Comparison of ENCODE assay signal across 16 cellular contexts in the genomic region with DNA sequence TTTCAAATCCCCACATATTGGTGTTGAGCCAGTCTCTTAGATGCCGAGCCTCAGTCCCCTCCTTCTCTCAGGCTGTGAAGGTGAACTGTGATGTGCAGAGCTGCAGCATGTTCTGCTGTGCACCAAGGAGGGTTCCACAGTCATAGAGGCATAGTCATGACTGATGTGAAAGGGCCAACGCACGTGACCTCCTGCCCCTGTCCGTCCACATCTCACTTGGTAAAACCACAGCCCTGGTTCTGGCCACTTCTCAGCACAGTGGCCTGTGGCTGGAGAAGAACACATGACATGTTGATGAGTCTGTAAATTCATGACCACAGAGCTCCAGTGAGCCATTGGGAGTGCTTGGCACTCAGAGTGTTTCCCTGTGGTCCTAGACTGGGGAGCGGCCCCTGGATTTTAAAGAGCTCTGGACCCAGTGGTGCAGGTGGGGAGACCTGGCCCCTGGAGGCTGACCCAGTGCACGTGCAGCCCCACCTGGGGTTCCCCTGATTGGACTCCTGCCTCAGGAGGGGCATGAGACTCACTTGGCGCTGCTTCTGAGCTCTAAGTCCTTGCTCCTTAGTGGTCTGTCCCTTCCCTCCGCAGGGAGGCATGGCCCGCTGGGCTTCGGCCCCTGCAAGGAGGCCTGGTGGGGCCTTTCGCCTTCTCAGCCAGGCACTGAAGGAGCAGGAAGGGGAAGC. TPM values are rescaled to one million over a fixed set of nuclear protein-coding genes. Genes with fewer than 3 reads are reported as not detected.
DNase-seq lines count a peak whose midpoint lies in the region; ATAC-seq, FAIRE-seq and TF ChIP-seq lines count a peak whose summit lies in the region.
"Had no signal": no experiment of that assay in that cellular context is flagged by ENCODE, and none has a peak within 500 bp of the region (broad histone marks: within the 10 kb centered on the region; RNA-seq: fewer than 3 reads in every experiment).

No MANE protein-coding gene starts in this region.

- H3K27me3 Mint-ChIP-seq in activated CD4-positive, alpha-beta memory T cell treated with anti-CD3 and anti-CD28 coated beads, Interleukin-2, amount 10 ng/mL, durations not matched to agents 7 days and 5 days, result no peaks in the 10 kb centered on the region
- no peaks in the 10 kb centered on the region for H3K27me3 Mint-ChIP-seq in activated CD4-positive, alpha-beta memory T cell treated with anti-CD3 and anti-CD28 coated beads for 36 hours
- H3K27me3 Mint-ChIP-seq in activated naive CD8-positive, alpha-beta T cell treated with anti-CD3 and anti-CD28 coated beads for 36 hours, result no peaks in the 10 kb centered on the region
- H3K27me3 Mint-ChIP-seq in natural killer cell (ENCODE audit: low read depth in 2 of 2), result no peaks in the 10 kb centered on the region
- H3K27me3 Mint-ChIP-seq: activated B cell treated with CpG ODN at 0.5 μM for 24 hours had no signal

- POLR2A ChIA-PET in activated CD4-positive, alpha-beta memory T cell treated with anti-CD3 and anti-CD28 coated beads, Interleukin-2, amount 10 ng/mL, durations not matched to agents 7 days and 5 days (lab: Charles Lee), result interaction anchor here (1.6 to 23.7 kb wide), 3 partner anchors 12 to 27 kb away, joined by 3 to 500 read pairs (median 471); a partner anchor contains a TSS
- POLR2A ChIA-PET in activated CD4-positive, alpha-beta memory T cell treated with anti-CD3 and anti-CD28 coated beads for 36 hours (lab: Charles Lee), result interaction anchor here (2.4 kb wide), 1 partner anchor 10 kb away, joined by 14 read pairs; no protein-coding TSS in a partner anchor

- peak; percentile 88 for FAIRE-seq in HTR-8/SVneo (lab: Jason Lieb, UNC)

- H3K9me3 Mint-ChIP-seq in activated CD4-positive, alpha-beta memory T cell treated with anti-CD3 and anti-CD28 coated beads, Interleukin-2, amount 10 ng/mL, durations not matched to agents 7 days and 5 days, result no peaks in the 10 kb centered on the region
- no peaks in the 10 kb centered on the region for H3K9me3 Mint-ChIP-seq in activated CD4-positive, alpha-beta memory T cell treated with anti-CD3 and anti-CD28 coated beads for 36 hours
- peaks cover 3% of the 10 kb centered on the region for H3K9me3 Mint-ChIP-seq in activated naive CD8-positive, alpha-beta T cell treated with anti-CD3 and anti-CD28 coated beads for 36 hours
- H3K9me3 Mint-ChIP-seq in natural killer cell, result no peaks in the 10 kb centered on the region
- H3K9me3 Mint-ChIP-seq: nephron progenitor cell had no signal

- peaks cover 96% of the 10 kb centered on the region for H3K4me1 Mint-ChIP-seq in activated CD4-positive, alpha-beta memory T cell treated with anti-CD3 and anti-CD28 coated beads, Interleukin-2, amount 10 ng/mL, durations not matched to agents 7 days and 5 days
- peaks cover 90% of the 10 kb centered on the region for H3K4me1 Mint-ChIP-seq in activated CD4-positive, alpha-beta memory T cell treated with anti-CD3 and anti-CD28 coated beads for 36 hours (ENCODE audit: low read depth)
- peaks cover 91% of the 10 kb centered on the region for H3K4me1 Mint-ChIP-seq in activated naive CD8-positive, alpha-beta T cell treated with anti-CD3 and anti-CD28 coated beads for 36 hours
- peaks cover 83 to 93% of the 10 kb centered on the region in 2 donors for H3K4me1 Mint-ChIP-seq in natural killer cell

- intact Hi-C loops in activated CD4-positive, alpha-beta memory T cell treated with anti-CD3 and anti-CD28 coated beads for 36 hours (cut with micrococcal nuclease), result loop anchor here (2.0 to 10.0 kb wide), 2 partner anchors 35 to 265 kb away; a partner anchor contains a TSS
- intact Hi-C loops in natural killer cell (cut with micrococcal nuclease), result loop anchor here (2.0 to 10.0 kb wide), 3 partner anchors 15 to 755 kb away; a partner anchor contains a TSS

- no peak overlapping the region for H3K4me3 Mint-ChIP-seq in activated CD4-positive, alpha-beta memory T cell treated with anti-CD3 and anti-CD28 coated beads, Interleukin-2, amount 10 ng/mL, durations not matched to agents 7 days and 5 days
- H3K4me3 Mint-ChIP-seq in activated CD4-positive, alpha-beta memory T cell treated with anti-CD3 and anti-CD28 coated beads for 36 hours, result no peak overlapping the region
- H3K4me3 Mint-ChIP-seq in activated naive CD8-positive, alpha-beta T cell treated with anti-CD3 and anti-CD28 coated beads for 36 hours, result peak overlapping the region; percentile 23
- H3K4me3 Mint-ChIP-seq in natural killer cell, result peak overlapping the region; percentile 81
- H3K4me3 Mint-ChIP-seq: activated B cell treated with CpG ODN at 0.5 μM for 24 hours, nephron progenitor cell had no signal

- TF ChIP-seq CTCF in natural killer cell (IDR thresholded peaks at IDR 0.05), result no peak

- peaks cover 59% of the 10 kb centered on the region for H3K36me3 Mint-ChIP-seq in activated CD4-positive, alpha-beta memory T cell treated with anti-CD3 and anti-CD28 coated beads, Interleukin-2, amount 10 ng/mL, durations not matched to agents 7 days and 5 days (ENCODE audit: low read depth)
- peaks cover 3% of the 10 kb centered on the region for H3K36me3 Mint-ChIP-seq in activated CD4-positive, alpha-beta memory T cell treated with anti-CD3 and anti-CD28 coated beads for 36 hours
- peaks cover 40% of the 10 kb centered on the region for H3K36me3 Mint-ChIP-seq in activated naive CD8-positive, alpha-beta T cell treated with anti-CD3 and anti-CD28 coated beads for 36 hours
- H3K36me3 Mint-ChIP-seq in natural killer cell, result no peaks in the 10 kb centered on the region

- DNase-seq in activated CD4-positive, alpha-beta memory T cell treated with anti-CD3 and anti-CD28 coated beads, Interleukin-2, amount 10 ng/mL, durations not matched to agents 7 days and 5 days, result no peak
- no peak for DNase-seq in activated CD4-positive, alpha-beta memory T cell treated with anti-CD3 and anti-CD28 coated beads for 36 hours
- no peak for DNase-seq in HTR-8/SVneo (ENCODE audit: insufficient read length, low spot score)
- DNase-seq in activated naive CD8-positive, alpha-beta T cell treated with anti-CD3 and anti-CD28 coated beads for 36 hours, result no peak
- DNase-seq in natural killer cell, result no peak
- DNase-seq in stimulated activated CD4-positive, alpha-beta T cell treated with anti-CD3 and anti-CD28 coated beads, Interleukin-4, amount 100 ng/mL, for 4 hours, result no peak
- DNase-seq in KG1 (lab: John Stamatoyannopoulos, UW), result no peak
- DNase-seq: activated B cell treated with CpG ODN at 0.5 μM for 24 hours; activated gamma-delta T cell treated with Interleukin-2 at 50 U/mL for 16 hours; Calu3; effector CD8-positive, alpha-beta T cell; left lung; NCI-H1092 treated with DMSO at 0.1 percent for 48 hours; nephron progenitor cell; SW 1271 had no signal

- no peak for ATAC-seq in natural killer cell
- ATAC-seq in HG02938 (IDR thresholded peaks at IDR 0.05; ENCODE audit: unreplicated experiment), result no peak
- ATAC-seq: left lung had no signal

- CTCF ChIA-PET in activated CD4-positive, alpha-beta memory T cell treated with anti-CD3 and anti-CD28 coated beads, Interleukin-2, amount 10 ng/mL, durations not matched to agents 7 days and 5 days (lab: Charles Lee), result interaction anchor here (0.8 to 2.7 kb wide), 3 partner anchors 10 to 23 kb away, joined by 3 to 8 read pairs (median 6); no protein-coding TSS in a partner anchor
- CTCF ChIA-PET in activated CD4-positive, alpha-beta memory T cell treated with anti-CD3 and anti-CD28 coated beads for 36 hours (lab: Charles Lee), result interaction anchor here (1.8 to 2.9 kb wide), 2 partner anchors 10 to 18 kb away, joined by 8 to 9 read pairs; no protein-coding TSS in a partner anchor

- peak overlapping the region; percentile 88 for H3K27ac Mint-ChIP-seq in activated CD4-positive, alpha-beta memory T cell treated with anti-CD3 and anti-CD28 coated beads, Interleukin-2, amount 10 ng/mL, durations not matched to agents 7 days and 5 days
- no peak overlapping the region for H3K27ac Mint-ChIP-seq in activated CD4-positive, alpha-beta memory T cell treated with anti-CD3 and anti-CD28 coated beads for 36 hours
- peak overlapping the region; percentile 84 for H3K27ac Mint-ChIP-seq in activated naive CD8-positive, alpha-beta T cell treated with anti-CD3 and anti-CD28 coated beads for 36 hours
- H3K27ac Mint-ChIP-seq in natural killer cell, result peak overlapping the region; percentile 98 to 99
- H3K27ac Mint-ChIP-seq: activated B cell treated with CpG ODN at 0.5 μM for 24 hours had no signal

RNA-seq across cellular contexts. Expression of a gene that starts 25.3 kb away (rescaled TPM):
- total RNA-seq in activated CD4-positive, alpha-beta memory T cell treated with anti-CD3 and anti-CD28 coated beads, Interleukin-2, amount 10 ng/mL, durations not matched to agents 7 days and 5 days, result 100 to 1,000 TPM; 123 to 127 TPM
- total RNA-seq in activated CD4-positive, alpha-beta memory T cell treated with anti-CD3 and anti-CD28 coated beads for 36 hours, result 10 to 100 TPM; 40.7 to 42.0 TPM
- total RNA-seq in activated naive CD8-positive, alpha-beta T cell treated with anti-CD3 and anti-CD28 coated beads for 36 hours, result 10 to 100 TPM; 31.6 to 31.9 TPM
- 100 to 1,000 TPM; 192 to 243 (median 225) TPM for total RNA-seq in natural killer cell

Comparison
In these comparisons a context has a peak if more than half of its experiments do, and no peak if none do; other contexts are left out.
1. H3K4me3 Mint-ChIP-seq: peak in activated naive CD8-positive, alpha-beta T cell treated with anti-CD3 and anti-CD28 coated beads for 36 hours (single experiment) and natural killer cell (single experiment); none in activated CD4-positive, alpha-beta memory T cell treated with anti-CD3 and anti-CD28 coated beads, Interleukin-2, amount 10 ng/mL, durations not matched to agents 7 days and 5 days (single experiment) and activated CD4-positive, alpha-beta memory T cell treated with anti-CD3 and anti-CD28 coated beads for 36 hours (single experiment).